13 cellular contexts compared by ENCODE assay signal in the genomic region with DNA sequence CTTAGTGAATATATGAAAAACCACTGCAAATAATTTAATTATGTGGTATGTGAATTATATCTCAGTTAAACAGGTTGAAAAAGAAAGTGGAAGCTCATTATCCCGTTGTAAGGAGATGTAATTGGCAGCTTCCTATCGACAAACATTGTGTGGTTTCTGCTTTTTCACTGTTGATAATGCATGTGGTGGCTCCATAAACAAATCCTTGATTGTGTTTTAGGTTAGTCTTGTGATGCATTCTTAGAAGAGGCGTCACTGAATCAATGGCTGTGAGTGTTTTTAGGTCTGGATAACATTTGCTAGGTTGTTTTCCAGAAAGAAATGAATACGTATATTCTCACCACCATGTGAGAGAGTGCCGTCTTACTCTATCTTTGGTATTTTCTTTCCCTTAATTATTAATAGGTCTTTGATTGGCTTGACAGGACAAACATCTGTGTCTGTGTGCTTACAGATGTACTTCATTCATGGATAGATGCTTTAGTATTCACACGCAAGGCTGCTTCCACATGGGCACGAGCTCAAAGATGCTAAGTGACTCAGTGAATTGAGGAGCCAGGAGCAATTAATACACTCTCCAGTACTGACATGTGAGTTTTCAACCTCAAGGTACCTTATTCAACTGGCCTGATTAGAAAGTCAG.
DNase-seq lines count a peak whose midpoint lies in the region; ATAC-seq, FAIRE-seq and TF ChIP-seq lines count a peak whose summit lies in the region.
"Had no signal": no experiment of that assay in that cellular context is flagged by ENCODE, and none has a peak within 500 bp of the region (broad histone marks: within the 10 kb centered on the region; RNA-seq: fewer than 3 reads in every experiment).

No MANE protein-coding gene starts in this region.

- no peak overlapping the region for H4K5ac ChIP-seq in mesendoderm (ENCODE audit: low read length)

- no peak overlapping the region for H2BK15ac ChIP-seq in mesendoderm (replicated peaks; ENCODE audit: low read depth)

- no CpG with 5 or more reads among the region's 7 CpGs for WGBS in mesendoderm (ENCODE audit: extremely low coverage, insufficient coverage, low lambda C conversion rate)

- no peaks in the 10 kb centered on the region for H3K79me2 ChIP-seq in mesendoderm (ENCODE audit: control insufficient read depth, insufficient read depth, low read length)

- no peak overlapping the region for H2BK120ac ChIP-seq in mesendoderm (ENCODE audit: low read depth, low read length)

- H3K79me1 ChIP-seq in mesendoderm (ENCODE audit: low read length), result no peaks in the 10 kb centered on the region

- H3K4me1 ChIP-seq in mesendoderm (ENCODE audit: control insufficient read depth, low read depth, low read length) (peaks cover 3% of the 10 kb centered on the region), left lung (peaks cover 0 to 8% of the 10 kb centered on the region in 2 donors)

- no peak for TF ChIP-seq POLR2A in GM12891 (IDR thresholded peaks at IDR 0.05; ENCODE audit: low read depth, low read length)

- DNase-seq in COLO829 (ENCODE audit: low spot score), result peak; percentile 85
- peak; percentile 63 for DNase-seq in OCI-M1 (lab: John Stamatoyannopoulos, UW)
- no peak for DNase-seq in mesendoderm
- no peak for DNase-seq in left lung
- DNase-seq in amniotic stem cell (lab: John Stamatoyannopoulos, UW), result no peak
- DNase-seq in GM12891 (ENCODE audit: insufficient read length, low spot score), result no peak
- DNase-seq: HCEC 1CT, NCI-H187 treated with DMSO at 0.1 percent for 48 hours, NCI-H2171, NCI-H446 treated with DMSO at 0.1 percent for 48 hours, RPMI8226 had no signal

- intact Hi-C loops in left lung (cut with DNase I), result no loop called here

- H2AK5ac ChIP-seq in mesendoderm (ENCODE audit: low read length), result no peak overlapping the region

- H3K27me3 ChIP-seq in mesendoderm (ENCODE audit: insufficient read depth, low read length, poor library complexity) (no peaks in the 10 kb centered on the region), left lung (no peaks in the 10 kb centered on the region)

- H3K9ac ChIP-seq in mesendoderm (ENCODE audit: low read length), result no peak overlapping the region

- H3K18ac ChIP-seq in mesendoderm (ENCODE audit: low read length), result no peak overlapping the region

- H3K36me3 ChIP-seq in mesendoderm (ENCODE audit: control insufficient read depth, insufficient read depth, low read length) (no peaks in the 10 kb centered on the region), left lung (peaks cover 0 to 4% of the 10 kb centered on the region in 2 donors)

- no peak overlapping the region for H4K8ac ChIP-seq in mesendoderm (ENCODE audit: low read depth, low read length)

- no peak overlapping the region for H3K4me2 ChIP-seq in mesendoderm (ENCODE audit: low read length)

- no peak overlapping the region for H3K4ac ChIP-seq in mesendoderm (ENCODE audit: low read depth, low read length)

- no peak overlapping the region for H3K27ac ChIP-seq in mesendoderm (ENCODE audit: low read depth, low read length)
- H3K27ac ChIP-seq in left lung, result no peak overlapping the region

- H3K56ac ChIP-seq in mesendoderm (ENCODE audit: low read length), result peak overlapping the region; percentile 36

- no peak for TF ChIP-seq CTCF in left lung (IDR thresholded peaks at IDR 0.05)

- H3K9me3 ChIP-seq in left lung, result no peaks in the 10 kb centered on the region

- peak; percentile 71 for ATAC-seq in esophagus mucosa
- ATAC-seq in left lung, result no peak
- ATAC-seq: CD8-positive, alpha-beta T cell had no signal

- FAIRE-seq in GM12891 (lab: Jason Lieb, UNC), result no peak

- no peak overlapping the region for H3K4me3 ChIP-seq in mesendoderm (ENCODE audit: low read length)
- no peak overlapping the region for H3K4me3 ChIP-seq in left lung

- H3K23ac ChIP-seq in mesendoderm (ENCODE audit: low read length), result no peak overlapping the region

- H2BK5ac ChIP-seq in mesendoderm (ENCODE audit: low read length), result no peak overlapping the region

TF ChIP-seq in GM12891, 5 proteins besides CTCF, POLR2A, EP300 and RAD21:
- TF ChIP-seq TAF1 (IDR thresholded peaks at IDR 0.05; ENCODE audit: low read depth, low read length), result no peak
- no peak for TF ChIP-seq POLR2AphosphoS5 (IDR thresholded peaks at IDR 0.05; ENCODE audit: low read depth, low read length)
- no peak for TF ChIP-seq SPI1 (IDR thresholded peaks at IDR 0.05; ENCODE audit: low read depth, low read length)
- no peak for TF ChIP-seq PAX5 (IDR thresholded peaks at IDR 0.05; ENCODE audit: insufficient read depth, low read length, severe bottlenecking)
- TF ChIP-seq POU2F2 (IDR thresholded peaks at IDR 0.05; ENCODE audit: low read depth, low read length), result no peak

Comparison
In these comparisons a context has a peak if more than half of its experiments do, and no peak if none do; other contexts are left out.
1. DNase-seq: peak in COLO829 (single experiment) and OCI-M1 (single experiment); none in mesendoderm (single experiment), left lung (0 of 2), amniotic stem cell (single experiment) and GM12891 (single experiment).